Comparison of ENCODE assay signal across 22 cellular contexts in the genomic region with DNA sequence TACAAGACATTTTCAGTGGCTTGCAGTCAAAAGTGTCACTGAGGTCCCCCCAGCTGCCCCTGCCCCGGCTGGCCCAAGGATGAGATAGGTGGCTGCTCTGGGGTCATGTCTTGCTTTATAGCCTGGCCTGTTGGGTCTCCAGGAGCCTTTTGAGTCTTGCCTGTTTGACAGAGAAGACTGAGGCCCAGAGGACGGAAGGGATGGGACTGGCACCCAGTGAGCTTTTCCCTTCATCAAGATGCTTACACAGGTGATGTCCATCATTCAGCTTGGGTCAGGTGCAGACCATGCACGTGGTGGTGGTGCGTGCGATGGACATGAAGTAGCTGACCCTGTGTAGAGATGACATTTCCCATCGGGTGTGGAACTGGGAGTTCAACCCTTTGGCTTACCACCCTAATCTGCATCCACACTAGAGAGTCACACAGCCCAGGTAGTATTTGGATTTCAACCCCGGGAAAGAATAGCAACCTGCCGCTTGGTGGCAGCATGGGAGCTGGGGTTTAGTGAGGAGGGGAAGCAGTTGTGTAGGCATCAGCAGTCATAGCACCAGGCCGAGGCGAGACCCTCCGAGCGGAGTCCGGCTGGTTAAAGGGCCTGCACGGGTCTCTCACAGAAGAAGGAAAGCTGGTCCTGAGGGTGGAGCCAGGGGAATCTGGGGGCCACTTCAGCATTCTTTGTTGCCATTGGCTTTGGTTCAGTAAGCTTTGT. TPM values are rescaled to one million over a fixed set of nuclear protein-coding genes. Genes with fewer than 3 reads are reported as not detected.
A peak's percentile ranks its signal among the peaks of the same experiment; 100 is the strongest.
DNase-seq lines count a peak whose midpoint lies in the region; ATAC-seq and TF ChIP-seq lines count a peak whose summit lies in the region.
"Had no signal": no experiment of that assay in that cellular context is flagged by ENCODE, and none has a peak within 500 bp of the region (broad histone marks: within the 10 kb centered on the region; RNA-seq: fewer than 3 reads in every experiment).

No MANE protein-coding gene starts in this region.

- no peaks in the 10 kb centered on the region for H3K9me3 ChIP-seq in mammary epithelial cell (replicated peaks; ENCODE audit: insufficient read depth, low read length)
- H3K9me3 ChIP-seq in osteoblast (ENCODE audit: low read depth, low read length) = no peaks in the 10 kb centered on the region
- H3K9me3 ChIP-seq: A549, esophagus muscularis mucosa, gastrocnemius medialis, lower lobe of right lung had no signal

- H3K27me3 Mint-ChIP-seq in MCF 10A (ENCODE audit: insufficient read depth, unreplicated experiment) = no peaks in the 10 kb centered on the region
- no peaks in the 10 kb centered on the region for H3K27me3 Mint-ChIP-seq in T-helper 2 cell treated with Interferon-gamma antibody and Interleukin-4, amounts not matched to agents 5 μg/mL and 100 μg/mL, for 36 hours (ENCODE audit: low read depth)
- H3K27me3 Mint-ChIP-seq: activated naive CD8-positive, alpha-beta T cell; stimulated activated memory B cell treated with anti-CD40 and anti-IgM and Interleukin-4, amounts not matched to agents 10 μg/mL and 1 μg/mL and 100 μg/mL, for 72 hours had no signal

- intact Hi-C loops in MCF 10A (cut with micrococcal nuclease) = no loop called here
- intact Hi-C loops in mammary epithelial cell (cut with micrococcal nuclease) = no loop called here

- H3K4me2 ChIP-seq in mammary epithelial cell (ENCODE audit: insufficient read depth, low read depth, low read length) (no peak overlapping the region), osteoblast (ENCODE audit: insufficient read depth, low read length) (no peak overlapping the region)
- H3K4me2 ChIP-seq: A549 had no signal

- ATAC-seq in HG03159 (IDR thresholded peaks at IDR 0.05; ENCODE audit: unreplicated experiment) = no peak
- ATAC-seq in HG03354 (IDR thresholded peaks at IDR 0.05; ENCODE audit: poor library complexity, severe bottlenecking, unreplicated experiment) = no peak
- ATAC-seq: A549; activated CD4-positive, CD25-positive, alpha-beta regulatory T cell treated with anti-CD3 and anti-CD28 coated beads, Interleukin-2, amount 50 U/mL, for 24 hours; gastrocnemius medialis; HepG2; lower lobe of right lung; stimulated activated memory B cell treated with anti-CD40 and anti-IgM and Interleukin-4, amounts not matched to agents 10 μg/mL and 1 μg/mL and 100 μg/mL, for 72 hours had no signal

- in situ Hi-C loops in mammary epithelial cell (cut with MboI; ENCODE audit: low sequenced_read_pairs in 2 of 2) = no loop called here

- H3K9ac ChIP-seq in mammary epithelial cell (ENCODE audit: insufficient read depth, low read length) = no peak overlapping the region

- no peak overlapping the region for H3K4me3 Mint-ChIP-seq in MCF 10A (ENCODE audit: unreplicated experiment)
- H3K4me3 Mint-ChIP-seq in T-helper 2 cell treated with Interferon-gamma antibody and Interleukin-4, amounts not matched to agents 5 μg/mL and 100 μg/mL, for 36 hours = no peak overlapping the region
- H3K4me3 Mint-ChIP-seq: activated naive CD8-positive, alpha-beta T cell; stimulated activated memory B cell treated with anti-CD40 and anti-IgM and Interleukin-4, amounts not matched to agents 10 μg/mL and 1 μg/mL and 100 μg/mL, for 72 hours had no signal

- H3K4me3 ChIP-seq in mammary epithelial cell (replicated peaks in 1 of 3; ENCODE audit: insufficient read depth in 1 of 3, low read depth in 2 of 3, low read length in 3 of 3) (no peak overlapping the region), osteoblast (ENCODE audit: insufficient read depth, low read length) (no peak overlapping the region)
- H3K4me3 ChIP-seq: A549, esophagus muscularis mucosa, gastrocnemius medialis, lower lobe of right lung had no signal

- no peaks in the 10 kb centered on the region for H4K20me1 ChIP-seq in mammary epithelial cell (ENCODE audit: insufficient read depth, low read length)
- H4K20me1 ChIP-seq in osteoblast (ENCODE audit: insufficient read depth, low read length) = peaks cover 9% of the 10 kb centered on the region

- CTCF ChIA-PET in MCF 10A (lab: Yijun Ruan, JAX) = interaction anchor here (0.6 to 2.4 kb wide), 7 partner anchors 8 to 210 kb away, joined by 3 to 14 read pairs (median 3); no protein-coding TSS in a partner anchor
- CTCF ChIA-PET in mammary epithelial cell (lab: Charles Lee; ENCODE audit: low non-redundant PET) = no interaction called here

- DNase-seq in MCF 10A (ENCODE audit: unreplicated experiment) (no peak), mammary epithelial cell (no peak), osteoblast (ENCODE audit: insufficient read length, low spot score, missing footprints) (peak; percentile 23), COLO829 (ENCODE audit: low spot score) (no peak)
- DNase-seq in T-helper 2 cell treated with Interferon-gamma antibody and Interleukin-4, amounts not matched to agents 5 μg/mL and 100 μg/mL, for 36 hours (ENCODE audit: low spot score) = no peak
- DNase-seq: effector CD8-positive, alpha-beta T cell; GOT3; NCI-H524 treated with DMSO at 0.1 percent for 48 hours; stimulated activated CD4-positive, alpha-beta T cell treated with anti-CD3 and anti-CD28 coated beads, Interleukin-1b, Interleukin-23, amount 100 ng/mL, for 48 hours; T1000 had no signal

- H3K4me1 ChIP-seq in mammary epithelial cell (ENCODE audit: insufficient read depth, low read length) = peaks cover 19% of the 10 kb centered on the region
- peaks cover 15% of the 10 kb centered on the region for H3K4me1 ChIP-seq in osteoblast (ENCODE audit: insufficient read depth, low read length)
- H3K4me1 ChIP-seq: A549 had no signal

- peaks cover 12% of the 10 kb centered on the region for H3K36me3 ChIP-seq in mammary epithelial cell (ENCODE audit: insufficient read depth, low read length)
- peaks cover 32% of the 10 kb centered on the region for H3K36me3 ChIP-seq in osteoblast (ENCODE audit: insufficient read depth, low read length)

- H3K36me3 Mint-ChIP-seq in MCF 10A (ENCODE audit: insufficient read depth, unreplicated experiment) = peaks cover 67% of the 10 kb centered on the region
- H3K36me3 Mint-ChIP-seq in T-helper 2 cell treated with Interferon-gamma antibody and Interleukin-4, amounts not matched to agents 5 μg/mL and 100 μg/mL, for 36 hours (ENCODE audit: low read depth) = peaks cover 7% of the 10 kb centered on the region
- H3K36me3 Mint-ChIP-seq: activated naive CD8-positive, alpha-beta T cell had no signal

- H3K79me2 ChIP-seq in mammary epithelial cell (ENCODE audit: insufficient read depth, low read length) (peaks cover 3% of the 10 kb centered on the region), osteoblast (ENCODE audit: insufficient read depth, low read length) (no peaks in the 10 kb centered on the region)

- peaks cover 19% of the 10 kb centered on the region for H3K4me1 Mint-ChIP-seq in MCF 10A (ENCODE audit: insufficient read depth, unreplicated experiment)
- no peaks in the 10 kb centered on the region for H3K4me1 Mint-ChIP-seq in T-helper 2 cell treated with Interferon-gamma antibody and Interleukin-4, amounts not matched to agents 5 μg/mL and 100 μg/mL, for 36 hours (ENCODE audit: low read depth)
- H3K4me1 Mint-ChIP-seq: stimulated activated memory B cell treated with anti-CD40 and anti-IgM and Interleukin-4, amounts not matched to agents 10 μg/mL and 1 μg/mL and 100 μg/mL, for 72 hours had no signal

- H3K27me3 ChIP-seq in mammary epithelial cell (ENCODE audit: insufficient read depth, low read length) = no peaks in the 10 kb centered on the region
- H3K27me3 ChIP-seq in osteoblast (ENCODE audit: insufficient read depth, low read length) = no peaks in the 10 kb centered on the region
- H3K27me3 ChIP-seq: esophagus muscularis mucosa, gastrocnemius medialis had no signal

- dilution Hi-C loops in mammary epithelial cell (cut with HindIII; ENCODE audit: low sequenced_read_pairs) = loop anchor here (5.0 kb wide), 4 partner anchors 42 to 103 kb away; no protein-coding TSS in a partner anchor

- no peak for TF ChIP-seq CTCF in MCF 10A (IDR thresholded peaks at IDR 0.05; ENCODE audit: unreplicated experiment)
- no peak for TF ChIP-seq CTCF in mammary epithelial cell (conservative IDR thresholded peaks at IDR 0.05 in 1 of 2, IDR thresholded peaks at IDR 0.05 in 1 of 2; ENCODE audit: extremely low read depth in 1 of 2, insufficient read depth in 1 of 2, low read depth in 1 of 2, low read length in 2 of 2)
- no peak for TF ChIP-seq CTCF in osteoblast (IDR thresholded peaks at IDR 0.05; ENCODE audit: extremely low read depth, low read depth, low read length)

- H3K27ac Mint-ChIP-seq in MCF 10A (ENCODE audit: low read depth, unreplicated experiment) = peak overlapping the region; percentile 49
- no peak overlapping the region for H3K27ac Mint-ChIP-seq in T-helper 2 cell treated with Interferon-gamma antibody and Interleukin-4, amounts not matched to agents 5 μg/mL and 100 μg/mL, for 36 hours
- H3K27ac Mint-ChIP-seq: activated naive CD8-positive, alpha-beta T cell; stimulated activated memory B cell treated with anti-CD40 and anti-IgM and Interleukin-4, amounts not matched to agents 10 μg/mL and 1 μg/mL and 100 μg/mL, for 72 hours had no signal

- H3K27ac ChIP-seq in mammary epithelial cell (ENCODE audit: insufficient read depth, low read depth, low read length) (no peak overlapping the region), cingulate gyrus (ENCODE audit: low read depth, low read length) (peak overlapping the region; percentile 12), osteoblast (ENCODE audit: low read depth, low read length) (no peak overlapping the region)
- H3K27ac ChIP-seq: A549, esophagus muscularis mucosa, gastrocnemius medialis, HL-60, lower lobe of right lung had no signal

- no peak overlapping the region for H2AFZ ChIP-seq in mammary epithelial cell (ENCODE audit: low read depth, low read length)
- no peak overlapping the region for H2AFZ ChIP-seq in osteoblast (ENCODE audit: low read length)

- POLR2A ChIA-PET in MCF 10A (lab: Yijun Ruan, JAX) = interaction anchor here (0.6 to 3.5 kb wide), 3 partner anchors 9 to 30 kb away, joined by 3 to 30 read pairs (median 3); no protein-coding TSS in a partner anchor

- 97% methylated on average over 14 of the region's 14 CpGs for WGBS in mammary epithelial cell (ENCODE audit: low coverage, missing lambda C conversion rate)

- H3K9me3 Mint-ChIP-seq in MCF 10A (ENCODE audit: unreplicated experiment) = no peaks in the 10 kb centered on the region
- H3K9me3 Mint-ChIP-seq in T-helper 2 cell treated with Interferon-gamma antibody and Interleukin-4, amounts not matched to agents 5 μg/mL and 100 μg/mL, for 36 hours = no peaks in the 10 kb centered on the region
- H3K9me3 Mint-ChIP-seq: stimulated activated memory B cell treated with anti-CD40 and anti-IgM and Interleukin-4, amounts not matched to agents 10 μg/mL and 1 μg/mL and 100 μg/mL, for 72 hours had no signal

- BruUV-seq in MCF 10A (replicated peaks; lab: Mats Ljungman, UMichigan) (no TSS peak), mammary epithelial cell (replicated peaks; lab: Mats Ljungman, UMichigan) (no TSS peak)

RNA-seq across cellular contexts. Expression of a gene that starts 12.2 kb away (rescaled TPM):
- total RNA-seq in MCF 10A (2022) (5.7 and 8.5 TPM in 2 replicates), mammary epithelial cell (10 to 100 TPM in 1 of 2 donors, 1 to 10 TPM in 1; 8.7 to 45.8 TPM), osteoblast (5.1 and 8.3 TPM in 2 replicates)
- 6.4 TPM for polyA plus RNA-seq in mammary epithelial cell
- not detected for polyA minus RNA-seq in mammary epithelial cell

RNA-seq across cellular contexts. Expression of a gene that starts 18.5 kb away (rescaled TPM):
- total RNA-seq in MCF 10A (2022) (10.2 and 15.8 TPM in 2 replicates), mammary epithelial cell (10 to 100 TPM in 1 of 2 donors, 1 to 10 TPM in 1; 8.8 to 13.3 TPM), osteoblast (9.0 and 10.6 TPM in 2 replicates)
- 7.7 TPM for polyA plus RNA-seq in mammary epithelial cell
- 3.9 TPM for polyA minus RNA-seq in mammary epithelial cell

RNA-seq across cellular contexts. Expression of a gene that starts 52.0 kb away (rescaled TPM):
- total RNA-seq in MCF 10A (2022) = 30.9 and 35.3 TPM in 2 replicates
- total RNA-seq in mammary epithelial cell = 10 to 100 TPM; 31.3 to 39.0 TPM
- polyA plus RNA-seq in mammary epithelial cell = 9.1 TPM
- 25.3 TPM for polyA minus RNA-seq in mammary epithelial cell
- total RNA-seq in osteoblast = 28.6 and 30.8 TPM in 2 replicates

RNA-seq across cellular contexts. Expression of a gene that starts 52.3 kb away (rescaled TPM):
- 68.9 and 70.8 TPM in 2 replicates for total RNA-seq in MCF 10A (2022)
- 10 to 100 TPM; 22.3 to 49.3 TPM for total RNA-seq in mammary epithelial cell
- 18.1 TPM for polyA plus RNA-seq in mammary epithelial cell
- polyA minus RNA-seq in mammary epithelial cell = not detected
- 23.0 and 24.6 TPM in 2 replicates for total RNA-seq in osteoblast
